8 cellular contexts compared by ENCODE assay signal in genomic region chr6:39029156-39030011, GRCh38. TPM values are rescaled to one million over a fixed set of nuclear protein-coding genes. Genes with fewer than 3 reads are reported as not detected.
DNase-seq lines count a peak whose midpoint lies in the region; ATAC-seq and TF ChIP-seq lines count a peak whose summit lies in the region.

No MANE protein-coding gene starts in this region.

- intact Hi-C loops in heart left ventricle (cut with DNase I): no loop called here

- peak; percentile 19 for DNase-seq in activated gamma-delta T cell treated with Interleukin-2 at 50 U/mL for 16 hours
- DNase-seq in activated gamma-delta T cell (lab: John Stamatoyannopoulos, UW): no peak
- DNase-seq in activated T-cell treated with anti-CD3 and anti-CD28 coated beads for 1 hour (ENCODE audit: low read depth): peak; percentile 33
- DNase-seq in heart left ventricle: no peak
- DNase-seq in stimulated activated CD4-positive, alpha-beta T cell treated with anti-CD3 and anti-CD28 coated beads, Interleukin-4, amount 100 ng/mL, for 1 hour: peak; percentile 50
- no peak for DNase-seq in effector memory CD4-positive, alpha-beta T cell

- H3K4me1 ChIP-seq in heart left ventricle: no peaks in the 10 kb centered on the region
- no peaks in the 10 kb centered on the region for H3K4me1 ChIP-seq in effector memory CD4-positive, alpha-beta T cell (ENCODE audit: control insufficient read depth, insufficient read depth, low read length, poor library complexity, severe bottlenecking)

- H3K4me3 ChIP-seq in heart left ventricle: no peak overlapping the region
- H3K4me3 ChIP-seq in effector memory CD4-positive, alpha-beta T cell (ENCODE audit: insufficient read depth, low read depth, low read length, poor library complexity, severe bottlenecking): no peak overlapping the region

- 75 to 83% (median 78%) methylated on average over 11 to 13 of the region's 13 CpGs for WGBS in heart left ventricle, 4 donors

- TF ChIP-seq POLR2A in heart left ventricle (IDR thresholded peaks at IDR 0.05): no peak

- TF ChIP-seq CTCF in LNCAP (IDR thresholded peaks at IDR 0.05) (peak; percentile 71), heart left ventricle (IDR thresholded peaks at IDR 0.05) (peak; percentile 17 to 63 (median 42))

- H3K27ac ChIP-seq in heart left ventricle: no peak overlapping the region
- H3K27ac ChIP-seq in effector memory CD4-positive, alpha-beta T cell (ENCODE audit: insufficient read depth, low read length, poor library complexity, severe bottlenecking): no peak overlapping the region

- H3K27me3 ChIP-seq in heart left ventricle: peaks cover 0 to 22% (median 4%) of the 10 kb centered on the region in 9 donors
- no peaks in the 10 kb centered on the region for H3K27me3 ChIP-seq in effector memory CD4-positive, alpha-beta T cell (replicated peaks; ENCODE audit: control insufficient read depth, insufficient read depth, low read length, poor library complexity, severe bottlenecking)

- ATAC-seq in heart left ventricle (peak in 1 of 4 donors; percentile 38), GM21526 (IDR thresholded peaks at IDR 0.05; ENCODE audit: low FRiP score, unreplicated experiment) (no peak)

- H3K36me3 ChIP-seq in heart left ventricle: no peaks in the 10 kb centered on the region
- no peaks in the 10 kb centered on the region for H3K36me3 ChIP-seq in effector memory CD4-positive, alpha-beta T cell (ENCODE audit: control insufficient read depth, insufficient read depth, low read length)

- H3K9me3 ChIP-seq in heart left ventricle: no peaks in the 10 kb centered on the region
- H3K9me3 ChIP-seq in effector memory CD4-positive, alpha-beta T cell (ENCODE audit: control insufficient read depth, low read length): no peaks in the 10 kb centered on the region

RNA-seq across cellular contexts. Expression of gene GLP1R, which starts 19.2 kb away (rescaled TPM):
- total RNA-seq in heart left ventricle: 1 to 10 TPM in 8 of 9 donors, under 1 TPM in 1; 0.25 to 6.4 (median 2.4) TPM
- polyA plus RNA-seq in heart left ventricle: 1 to 10 TPM; 1.3 to 1.6 TPM

Comparison
In these comparisons a context has a peak if more than half of its experiments do, and no peak if none do; other contexts are left out.
1. DNase-seq: peak in activated gamma-delta T cell treated with Interleukin-2 at 50 U/mL for 16 hours (single experiment), activated T-cell treated with anti-CD3 and anti-CD28 coated beads for 1 hour (single experiment) and stimulated activated CD4-positive, alpha-beta T cell treated with anti-CD3 and anti-CD28 coated beads, Interleukin-4, amount 100 ng/mL, for 1 hour (single experiment); none in activated gamma-delta T cell (single experiment), heart left ventricle (0 of 5) and effector memory CD4-positive, alpha-beta T cell (0 of 3).